Comparison of ENCODE assay signal across 8 cellular contexts in the genomic region with DNA sequence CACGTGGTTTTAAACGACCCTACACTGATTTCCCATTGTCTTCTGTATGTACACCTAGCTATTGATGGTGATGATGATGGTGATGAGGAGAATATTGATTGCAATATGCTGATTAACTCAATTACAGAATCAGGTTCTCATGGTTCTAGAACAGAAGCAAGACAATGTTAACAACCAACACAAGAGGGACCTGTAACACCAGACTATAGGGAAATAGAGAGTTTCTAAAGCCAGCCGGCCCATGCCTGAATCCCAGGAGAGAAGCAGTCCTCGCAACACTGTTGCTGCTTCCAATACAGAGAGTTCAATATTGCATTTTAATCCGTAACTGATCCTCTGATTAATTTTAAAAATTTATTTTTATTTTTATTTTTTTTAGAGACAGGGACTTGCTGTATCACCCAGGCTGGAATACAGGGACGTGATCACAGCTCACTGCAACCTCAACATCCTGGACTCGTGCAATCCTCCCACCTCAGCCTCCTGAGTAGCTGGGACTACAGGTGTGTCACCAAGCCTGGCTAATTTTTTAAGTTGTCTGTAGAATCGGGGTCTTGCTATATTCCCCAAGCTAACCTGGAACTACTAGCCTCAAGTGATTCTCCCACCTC. TPM values are rescaled to one million over a fixed set of nuclear protein-coding genes. Genes with fewer than 3 reads are reported as not detected.
DNase-seq lines count a peak whose midpoint lies in the region; ATAC-seq and TF ChIP-seq lines count a peak whose summit lies in the region.

No MANE protein-coding gene starts in this region.

- H3K27me3 Mint-ChIP-seq in activated naive CD8-positive, alpha-beta T cell treated with anti-CD3 and anti-CD28 coated beads, Interleukin-2, amount 10 ng/mL, durations not matched to agents 7 days and 5 days, result no peaks in the 10 kb centered on the region
- H3K27me3 Mint-ChIP-seq in activated naive CD8-positive, alpha-beta T cell treated with anti-CD3 and anti-CD28 coated beads for 36 hours, result no peaks in the 10 kb centered on the region
- no peaks in the 10 kb centered on the region for H3K27me3 Mint-ChIP-seq in WTC11 (ENCODE audit: low read depth)
- H3K27me3 Mint-ChIP-seq in stimulated activated memory B cell treated with anti-CD40 and anti-IgM and Interleukin-4, amounts not matched to agents 10 μg/mL and 1 μg/mL and 100 μg/mL, for 72 hours, result no peaks in the 10 kb centered on the region

- H3K36me3 Mint-ChIP-seq in activated naive CD8-positive, alpha-beta T cell treated with anti-CD3 and anti-CD28 coated beads, Interleukin-2, amount 10 ng/mL, durations not matched to agents 7 days and 5 days, result no peaks in the 10 kb centered on the region
- H3K36me3 Mint-ChIP-seq in activated naive CD8-positive, alpha-beta T cell treated with anti-CD3 and anti-CD28 coated beads for 36 hours, result no peaks in the 10 kb centered on the region
- H3K36me3 Mint-ChIP-seq in WTC11, result no peaks in the 10 kb centered on the region
- no peaks in the 10 kb centered on the region for H3K36me3 Mint-ChIP-seq in stimulated activated memory B cell treated with anti-CD40 and anti-IgM and Interleukin-4, amounts not matched to agents 10 μg/mL and 1 μg/mL and 100 μg/mL, for 72 hours

- TF ChIP-seq CTCF in WTC11 (IDR thresholded peaks at IDR 0.05), result no peak
- TF ChIP-seq CTCF in heart right ventricle (IDR thresholded peaks at IDR 0.05), result peak; percentile 22 to 71 (median 56)

- POLR2A ChIA-PET in activated naive CD8-positive, alpha-beta T cell treated with anti-CD3 and anti-CD28 coated beads, Interleukin-2, amount 10 ng/mL, durations not matched to agents 7 days and 5 days (lab: Charles Lee), result interaction anchor here (2.0 kb wide), 1 partner anchor 123 kb away, joined by 8 read pairs; no protein-coding TSS in a partner anchor
- POLR2A ChIA-PET in WTC11 (lab: Charles Lee), result no interaction called here

- H3K4me1 Mint-ChIP-seq in activated naive CD8-positive, alpha-beta T cell treated with anti-CD3 and anti-CD28 coated beads, Interleukin-2, amount 10 ng/mL, durations not matched to agents 7 days and 5 days, result peaks cover 28% of the 10 kb centered on the region
- peaks cover 14% of the 10 kb centered on the region for H3K4me1 Mint-ChIP-seq in activated naive CD8-positive, alpha-beta T cell treated with anti-CD3 and anti-CD28 coated beads for 36 hours
- H3K4me1 Mint-ChIP-seq in WTC11, result peaks cover 3% of the 10 kb centered on the region
- H3K4me1 Mint-ChIP-seq in stimulated activated memory B cell treated with anti-CD40 and anti-IgM and Interleukin-4, amounts not matched to agents 10 μg/mL and 1 μg/mL and 100 μg/mL, for 72 hours, result peaks cover 7% of the 10 kb centered on the region

- no peak overlapping the region for H3K27ac Mint-ChIP-seq in activated naive CD8-positive, alpha-beta T cell treated with anti-CD3 and anti-CD28 coated beads, Interleukin-2, amount 10 ng/mL, durations not matched to agents 7 days and 5 days
- H3K27ac Mint-ChIP-seq in activated naive CD8-positive, alpha-beta T cell treated with anti-CD3 and anti-CD28 coated beads for 36 hours, result no peak overlapping the region
- no peak overlapping the region for H3K27ac Mint-ChIP-seq in WTC11
- H3K27ac Mint-ChIP-seq in stimulated activated memory B cell treated with anti-CD40 and anti-IgM and Interleukin-4, amounts not matched to agents 10 μg/mL and 1 μg/mL and 100 μg/mL, for 72 hours, result no peak overlapping the region

- intact Hi-C loops in heart right ventricle (cut with DNase I), result loop anchor here (1.0 to 10.0 kb wide), 8 partner anchors 49 to 229 kb away; no protein-coding TSS in a partner anchor

- peaks cover 0 to 7% (median 0%) of the 10 kb centered on the region in 9 donors for H3K4me1 ChIP-seq in heart right ventricle

- no peaks in the 10 kb centered on the region for H3K9me3 ChIP-seq in heart right ventricle

- 46 to 56% methylated on average over 8 of the region's 8 CpGs for whole genome bisulfite sequencing in heart right ventricle, 2 donors

- H3K4me3 Mint-ChIP-seq in activated naive CD8-positive, alpha-beta T cell treated with anti-CD3 and anti-CD28 coated beads, Interleukin-2, amount 10 ng/mL, durations not matched to agents 7 days and 5 days, result no peak overlapping the region
- H3K4me3 Mint-ChIP-seq in activated naive CD8-positive, alpha-beta T cell treated with anti-CD3 and anti-CD28 coated beads for 36 hours, result no peak overlapping the region
- no peak overlapping the region for H3K4me3 Mint-ChIP-seq in WTC11
- H3K4me3 Mint-ChIP-seq in stimulated activated memory B cell treated with anti-CD40 and anti-IgM and Interleukin-4, amounts not matched to agents 10 μg/mL and 1 μg/mL and 100 μg/mL, for 72 hours, result no peak overlapping the region

- no peak for DNase-seq in activated naive CD8-positive, alpha-beta T cell treated with anti-CD3 and anti-CD28 coated beads, Interleukin-2, amount 10 ng/mL, durations not matched to agents 7 days and 5 days
- DNase-seq in activated naive CD8-positive, alpha-beta T cell treated with anti-CD3 and anti-CD28 coated beads for 36 hours, result no peak
- DNase-seq in NCI-H1694 (lab: John Stamatoyannopoulos, UW) (peak; percentile 36), WTC11 (ENCODE audit: low spot score) (peak; percentile 23), heart right ventricle (peak in 1 of 2 donors; percentile 29)

- peaks cover 0 to 32% (median 20%) of the 10 kb centered on the region in 7 donors for H3K27me3 ChIP-seq in heart right ventricle

- H3K36me3 ChIP-seq in heart right ventricle, result no peaks in the 10 kb centered on the region

- CTCF ChIA-PET in WTC11 (lab: Charles Lee), result interaction anchor here (0.7 to 5.5 kb wide), 8 partner anchors 49 to 388 kb away, joined by 3 to 46 read pairs (median 4); no protein-coding TSS in a partner anchor

- no peaks in the 10 kb centered on the region for H3K9me3 Mint-ChIP-seq in activated naive CD8-positive, alpha-beta T cell treated with anti-CD3 and anti-CD28 coated beads, Interleukin-2, amount 10 ng/mL, durations not matched to agents 7 days and 5 days
- H3K9me3 Mint-ChIP-seq in activated naive CD8-positive, alpha-beta T cell treated with anti-CD3 and anti-CD28 coated beads for 36 hours, result no peaks in the 10 kb centered on the region
- H3K9me3 Mint-ChIP-seq in WTC11, result no peaks in the 10 kb centered on the region
- H3K9me3 Mint-ChIP-seq in stimulated activated memory B cell treated with anti-CD40 and anti-IgM and Interleukin-4, amounts not matched to agents 10 μg/mL and 1 μg/mL and 100 μg/mL, for 72 hours, result no peaks in the 10 kb centered on the region

- H3K4me3 ChIP-seq in heart right ventricle, result no peak overlapping the region

- ATAC-seq in activated naive CD8-positive, alpha-beta T cell treated with anti-CD3 and anti-CD28 coated beads, Interleukin-2, amount 10 ng/mL, durations not matched to agents 7 days and 5 days (ENCODE audit: low read depth), result peak; percentile 31
- peak; percentile 46; the same call in 1 of the 2 replicates for ATAC-seq in WTC11
- peak in 6 of 8 donors; percentile 70 to 84 (median 72) for ATAC-seq in heart right ventricle
- ATAC-seq in stimulated activated memory B cell treated with anti-CD40 and anti-IgM and Interleukin-4, amounts not matched to agents 10 μg/mL and 1 μg/mL and 100 μg/mL, for 72 hours, result peak; percentile 64
- ATAC-seq in HG03520 (IDR thresholded peaks at IDR 0.05; ENCODE audit: unreplicated experiment), result no peak
- ATAC-seq in GM19023 (IDR thresholded peaks at IDR 0.05; ENCODE audit: unreplicated experiment), result no peak

- H3K27ac ChIP-seq in heart right ventricle, result no peak overlapping the region

TF ChIP-seq in WTC11, 78 proteins besides CTCF, POLR2A, EP300 and RAD21 (continues in another document):
- TF ChIP-seq ZNF263 (CRISPR knock-in tag; IDR thresholded peaks at IDR 0.05; ENCODE audit: low read depth) (no peak), KAT7 (CRISPR knock-in tag; IDR thresholded peaks at IDR 0.05; ENCODE audit: borderline replicate concordance) (no peak), NFE2L1 (CRISPR knock-in tag; IDR thresholded peaks at IDR 0.05) (no peak), SOX15 (CRISPR knock-in tag; IDR thresholded peaks at IDR 0.05) (no peak), ERG (CRISPR knock-in tag; IDR thresholded peaks at IDR 0.05) (no peak), MYBL2 (CRISPR knock-in tag; IDR thresholded peaks at IDR 0.05) (no peak), TEAD1 (CRISPR knock-in tag; IDR thresholded peaks at IDR 0.05) (no peak), IRF1 (CRISPR knock-in tag; IDR thresholded peaks at IDR 0.05) (no peak)
- TF ChIP-seq, protein P1, sequence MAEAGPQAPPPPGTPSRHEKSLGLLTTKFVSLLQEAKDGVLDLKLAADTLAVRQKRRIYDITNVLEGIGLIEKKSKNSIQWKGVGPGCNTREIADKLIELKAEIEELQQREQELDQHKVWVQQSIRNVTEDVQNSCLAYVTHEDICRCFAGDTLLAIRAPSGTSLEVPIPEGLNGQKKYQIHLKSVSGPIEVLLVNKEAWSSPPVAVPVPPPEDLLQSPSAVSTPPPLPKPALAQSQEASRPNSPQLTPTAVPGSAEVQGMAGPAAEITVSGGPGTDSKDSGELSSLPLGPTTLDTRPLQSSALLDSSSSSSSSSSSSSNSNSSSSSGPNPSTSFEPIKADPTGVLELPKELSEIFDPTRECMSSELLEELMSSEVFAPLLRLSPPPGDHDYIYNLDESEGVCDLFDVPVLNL (CRISPR knock-in tag; IDR thresholded peaks at IDR 0.05; ENCODE audit: borderline replicate concordance, low read depth), result no peak

RNA-seq across cellular contexts. Expression of gene UBASH3B, which starts 22.2 kb away (rescaled TPM):
- total RNA-seq in activated naive CD8-positive, alpha-beta T cell treated with anti-CD3 and anti-CD28 coated beads, Interleukin-2, amount 10 ng/mL, durations not matched to agents 7 days and 5 days, result 10 to 100 TPM; 40.7 to 44.8 TPM
- 10 to 100 TPM; 28.2 to 30.6 TPM for total RNA-seq in activated naive CD8-positive, alpha-beta T cell treated with anti-CD3 and anti-CD28 coated beads for 36 hours
- total RNA-seq in WTC11 (2021) (18.9 to 22.6 TPM (median 21.1 TPM) in 3 replicates), heart right ventricle (1 to 10 TPM in 9 of 10 donors, under 1 TPM in 1; 0.66 to 8.0 (median 1.6) TPM)
- 1 to 10 TPM in 1 of 2 donors, under 1 TPM in 1; 0.51 to 1.4 TPM for polyA plus RNA-seq in heart right ventricle

Comparison
In these comparisons a context has a peak if more than half of its experiments do, and no peak if none do; other contexts are left out.
1. ATAC-seq: peak in activated naive CD8-positive, alpha-beta T cell treated with anti-CD3 and anti-CD28 coated beads, Interleukin-2, amount 10 ng/mL, durations not matched to agents 7 days and 5 days (single experiment), WTC11 (single experiment), heart right ventricle (6 of 8) and stimulated activated memory B cell treated with anti-CD40 and anti-IgM and Interleukin-4, amounts not matched to agents 10 μg/mL and 1 μg/mL and 100 μg/mL, for 72 hours (single experiment); none in HG03520 (single experiment) and GM19023 (single experiment).
2. DNase-seq: peak in NCI-H1694 (single experiment) and WTC11 (single experiment); none in activated naive CD8-positive, alpha-beta T cell treated with anti-CD3 and anti-CD28 coated beads, Interleukin-2, amount 10 ng/mL, durations not matched to agents 7 days and 5 days (single experiment) and activated naive CD8-positive, alpha-beta T cell treated with anti-CD3 and anti-CD28 coated beads for 36 hours (single experiment).